Comparison of ENCODE assay signal across 40 cellular contexts in the genomic region with DNA sequence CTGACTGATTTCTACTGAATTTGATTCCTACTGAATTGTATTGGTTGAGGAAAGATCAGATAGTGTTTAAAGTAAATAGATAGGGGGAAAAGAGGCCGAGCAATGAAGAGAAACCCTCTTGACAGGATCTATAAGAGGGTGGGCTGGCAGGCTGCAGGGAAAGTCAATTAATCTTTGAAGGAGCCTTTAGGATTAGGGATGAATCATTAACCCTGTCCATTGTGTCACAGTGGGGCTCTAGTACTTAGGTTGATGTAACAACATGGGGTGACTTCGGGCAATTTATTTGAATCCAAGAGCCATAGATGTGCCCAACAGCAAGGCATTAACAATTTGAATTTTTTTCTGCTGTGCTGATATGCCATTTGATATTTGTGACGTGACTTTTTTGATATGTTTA. TPM values are rescaled to one million over a fixed set of nuclear protein-coding genes. Genes with fewer than 3 reads are reported as not detected.
"Had no signal": no experiment of that assay in that cellular context is flagged by ENCODE, and none has a peak within 500 bp of the region (broad histone marks: within the 10 kb centered on the region; RNA-seq: fewer than 3 reads in every experiment).

No MANE protein-coding gene starts in this region.

- H3K4me1 ChIP-seq: ascending aorta, colonic mucosa, left ventricle myocardium inferior, stomach, thyroid gland, upper lobe of right lung had no signal

- H3K36me3 ChIP-seq: ascending aorta, cardiac muscle cell, colonic mucosa, left ventricle myocardium inferior, stomach, thyroid gland, upper lobe of right lung had no signal

- H3K4me3 Mint-ChIP-seq: activated CD4-positive, alpha-beta memory T cell treated with anti-CD3 and anti-CD28 coated beads for 36 hours; activated CD4-positive, alpha-beta T cell treated with anti-CD3 and anti-CD28 coated beads, Interleukin-2, amount 10 ng/mL, durations not matched to agents 24 days and 14 days; activated naive CD4-positive, alpha-beta T cell treated with anti-CD3 and anti-CD28 coated beads, Interleukin-2, amount 10 ng/mL, durations not matched to agents 7 days and 5 days; activated naive CD8-positive, alpha-beta T cell treated with anti-CD3 and anti-CD28 coated beads, Interleukin-2, amount 10 ng/mL, durations not matched to agents 7 days and 5 days; brain; natural killer cell treated with Interleukin-12 subunit alpha and Interleukin-12 subunit beta and Interleukin-15 and Interleukin-18, amount 100 ng/mL, for 72 hours; stimulated activated memory B cell treated with anti-CD40 and anti-IgM and Interleukin-4, amounts not matched to agents 10 μg/mL and 1 μg/mL and 100 μg/mL, for 72 hours; T-helper 1 cell treated with Interleukin-12 subunit alpha and Interleukin-12 subunit beta and Interleukin-4 antibody, amounts not matched to agents 30 μg/mL and 1 μg/mL, for 36 hours had no signal

- H3K27ac ChIP-seq: ascending aorta, cardiac muscle cell, colonic mucosa, left ventricle myocardium inferior, stomach, thyroid gland, upper lobe of right lung, VCaP had no signal

- H3K27ac Mint-ChIP-seq: activated CD4-positive, alpha-beta memory T cell treated with anti-CD3 and anti-CD28 coated beads for 36 hours; activated CD4-positive, alpha-beta T cell treated with anti-CD3 and anti-CD28 coated beads, Interleukin-2, amount 10 ng/mL, durations not matched to agents 24 days and 14 days; activated naive CD4-positive, alpha-beta T cell treated with anti-CD3 and anti-CD28 coated beads, Interleukin-2, amount 10 ng/mL, durations not matched to agents 7 days and 5 days; activated naive CD8-positive, alpha-beta T cell treated with anti-CD3 and anti-CD28 coated beads, Interleukin-2, amount 10 ng/mL, durations not matched to agents 7 days and 5 days; brain; natural killer cell treated with Interleukin-12 subunit alpha and Interleukin-12 subunit beta and Interleukin-15 and Interleukin-18, amount 100 ng/mL, for 72 hours; stimulated activated memory B cell treated with anti-CD40 and anti-IgM and Interleukin-4, amounts not matched to agents 10 μg/mL and 1 μg/mL and 100 μg/mL, for 72 hours; T-helper 1 cell treated with Interleukin-12 subunit alpha and Interleukin-12 subunit beta and Interleukin-4 antibody, amounts not matched to agents 30 μg/mL and 1 μg/mL, for 36 hours had no signal

- H3K4me1 Mint-ChIP-seq: activated CD4-positive, alpha-beta T cell treated with anti-CD3 and anti-CD28 coated beads, Interleukin-2, amount 10 ng/mL, durations not matched to agents 24 days and 14 days; activated naive CD4-positive, alpha-beta T cell treated with anti-CD3 and anti-CD28 coated beads, Interleukin-2, amount 10 ng/mL, durations not matched to agents 7 days and 5 days; activated naive CD8-positive, alpha-beta T cell treated with anti-CD3 and anti-CD28 coated beads, Interleukin-2, amount 10 ng/mL, durations not matched to agents 7 days and 5 days; brain; stimulated activated memory B cell treated with anti-CD40 and anti-IgM and Interleukin-4, amounts not matched to agents 10 μg/mL and 1 μg/mL and 100 μg/mL, for 72 hours had no signal

- H3K4me2 ChIP-seq: smooth muscle cell had no signal

- H3K27me3 Mint-ChIP-seq: activated naive CD4-positive, alpha-beta T cell treated with anti-CD3 and anti-CD28 coated beads, Interleukin-2, amount 10 ng/mL, durations not matched to agents 7 days and 5 days; natural killer cell treated with Interleukin-12 subunit alpha and Interleukin-12 subunit beta and Interleukin-15 and Interleukin-18, amount 100 ng/mL, for 72 hours; stimulated activated memory B cell treated with anti-CD40 and anti-IgM and Interleukin-4, amounts not matched to agents 10 μg/mL and 1 μg/mL and 100 μg/mL, for 72 hours had no signal

- H3K36me3 Mint-ChIP-seq: activated CD4-positive, alpha-beta memory T cell treated with anti-CD3 and anti-CD28 coated beads for 36 hours; activated naive CD4-positive, alpha-beta T cell treated with anti-CD3 and anti-CD28 coated beads, Interleukin-2, amount 10 ng/mL, durations not matched to agents 7 days and 5 days; activated naive CD8-positive, alpha-beta T cell treated with anti-CD3 and anti-CD28 coated beads, Interleukin-2, amount 10 ng/mL, durations not matched to agents 7 days and 5 days; brain; natural killer cell treated with Interleukin-12 subunit alpha and Interleukin-12 subunit beta and Interleukin-15 and Interleukin-18, amount 100 ng/mL, for 72 hours; stimulated activated memory B cell treated with anti-CD40 and anti-IgM and Interleukin-4, amounts not matched to agents 10 μg/mL and 1 μg/mL and 100 μg/mL, for 72 hours had no signal

- H3K27me3 ChIP-seq: ascending aorta, colonic mucosa, stomach, thyroid gland, upper lobe of right lung had no signal

- DNase-seq: activated CD4-positive, alpha-beta memory T cell treated with anti-CD3 and anti-CD28 coated beads for 36 hours; activated CD4-positive, alpha-beta T cell treated with anti-CD3 and anti-CD28 coated beads, Interleukin-2, amount 10 ng/mL, durations not matched to agents 24 days and 14 days; activated CD4-positive, CD25-positive, alpha-beta regulatory T cell treated with anti-CD3 and anti-CD28 coated beads, Interleukin-2, amount 50 U/mL, for 72 hours; activated CD8-positive, alpha-beta memory T cell treated with anti-CD3 and anti-CD28 coated beads, Interleukin-2, amount 50 U/mL, for 4 hours; activated gamma-delta T cell; activated naive CD4-positive, alpha-beta T cell treated with anti-CD3 and anti-CD28 coated beads, Interleukin-2, amount 10 ng/mL, durations not matched to agents 7 days and 5 days; activated naive CD8-positive, alpha-beta T cell treated with anti-CD3 and anti-CD28 coated beads, Interleukin-2, amount 10 ng/mL, durations not matched to agents 7 days and 5 days; activated T-cell treated with anti-CD3 and anti-CD28 coated beads, Interleukin-2, amount 50 U/mL, for 1 hour; cerebellar nuclear complex; colonic mucosa; effector memory CD4-positive, alpha-beta T cell; foreskin fibroblast; head of caudate nucleus; hypothalamus; left ventricle myocardium inferior; mucosa of descending colon; stimulated activated CD4-positive, alpha-beta T cell treated with anti-CD3 and anti-CD28 coated beads, Interleukin-1b, Interleukin-23, amount 100 ng/mL, for 48 hours; stimulated activated CD4-positive, alpha-beta T cell treated with anti-CD3 and anti-CD28 coated beads, Interleukin-4, amount 100 ng/mL, for 4 hours; stimulated activated CD8-positive, alpha-beta memory T cell treated with anti-CD3 and anti-CD28 coated beads, Interleukin-4, amount 100 ng/mL, for 48 hours; stomach; T-helper 9 cell; thyroid gland; upper lobe of right lung had no signal

- H3K4me3 ChIP-seq: ascending aorta, cardiac muscle cell, colonic mucosa, left ventricle myocardium inferior, lung, mucosa of descending colon, smooth muscle cell, stomach, thyroid gland, upper lobe of right lung had no signal

- H3K9me3 ChIP-seq: ascending aorta, colonic mucosa, left ventricle myocardium inferior, mucosa of descending colon, stomach, thyroid gland, upper lobe of right lung had no signal

- FAIRE-seq: TTC549 had no signal

- H3K9me3 Mint-ChIP-seq: activated CD4-positive, alpha-beta memory T cell treated with anti-CD3 and anti-CD28 coated beads for 36 hours; activated CD4-positive, alpha-beta T cell treated with anti-CD3 and anti-CD28 coated beads, Interleukin-2, amount 10 ng/mL, durations not matched to agents 24 days and 14 days; activated naive CD4-positive, alpha-beta T cell treated with anti-CD3 and anti-CD28 coated beads, Interleukin-2, amount 10 ng/mL, durations not matched to agents 7 days and 5 days; activated naive CD8-positive, alpha-beta T cell treated with anti-CD3 and anti-CD28 coated beads, Interleukin-2, amount 10 ng/mL, durations not matched to agents 7 days and 5 days; brain; stimulated activated memory B cell treated with anti-CD40 and anti-IgM and Interleukin-4, amounts not matched to agents 10 μg/mL and 1 μg/mL and 100 μg/mL, for 72 hours; T-helper 1 cell treated with Interleukin-12 subunit alpha and Interleukin-12 subunit beta and Interleukin-4 antibody, amounts not matched to agents 30 μg/mL and 1 μg/mL, for 36 hours had no signal

RNA-seq across cellular contexts. Expression of a gene that starts 7.5 kb away (rescaled TPM):
- total RNA-seq: activated CD4-positive, alpha-beta memory T cell treated with anti-CD3 and anti-CD28 coated beads for 36 hours; activated CD4-positive, alpha-beta T cell treated with anti-CD3 and anti-CD28 coated beads, Interleukin-2, amount 10 ng/mL, durations not matched to agents 24 days and 14 days; activated CD8-positive, alpha-beta memory T cell treated with anti-CD3 and anti-CD28 coated beads for 36 hours; activated naive CD8-positive, alpha-beta T cell treated with anti-CD3 and anti-CD28 coated beads, Interleukin-2, amount 10 ng/mL, durations not matched to agents 7 days and 5 days; ascending aorta; cardiac muscle cell; dermis microvascular lymphatic vessel endothelial cell; left ventricle myocardium inferior; mesenteric fat pad; myocyte; natural killer cell treated with Interleukin-12 subunit alpha and Interleukin-12 subunit beta and Interleukin-15 and Interleukin-18, amount 100 ng/mL, for 72 hours; osteoblast; posterior vena cava; smooth muscle cell; thyroid gland; upper lobe of right lung had no signal
- polyA plus RNA-seq: cardiac muscle cell, smooth muscle cell had no signal

RNA-seq across cellular contexts. Expression of a gene that starts 55.6 kb away (rescaled TPM):
- total RNA-seq: activated CD4-positive, alpha-beta memory T cell treated with anti-CD3 and anti-CD28 coated beads for 36 hours; activated CD4-positive, alpha-beta T cell treated with anti-CD3 and anti-CD28 coated beads, Interleukin-2, amount 10 ng/mL, durations not matched to agents 24 days and 14 days; activated CD8-positive, alpha-beta memory T cell treated with anti-CD3 and anti-CD28 coated beads for 36 hours; activated naive CD8-positive, alpha-beta T cell treated with anti-CD3 and anti-CD28 coated beads, Interleukin-2, amount 10 ng/mL, durations not matched to agents 7 days and 5 days; ascending aorta; cardiac muscle cell; dermis microvascular lymphatic vessel endothelial cell; left ventricle myocardium inferior; lung; mesenteric fat pad; myocyte; natural killer cell treated with Interleukin-12 subunit alpha and Interleukin-12 subunit beta and Interleukin-15 and Interleukin-18, amount 100 ng/mL, for 72 hours; osteoblast; posterior vena cava; smooth muscle cell; stomach; thyroid gland; upper lobe of right lung had no signal
- polyA plus RNA-seq: cardiac muscle cell, esophagus, lung, smooth muscle cell, stomach had no signal
